ENCODE assay signal across 26 cellular contexts in the genomic region with DNA sequence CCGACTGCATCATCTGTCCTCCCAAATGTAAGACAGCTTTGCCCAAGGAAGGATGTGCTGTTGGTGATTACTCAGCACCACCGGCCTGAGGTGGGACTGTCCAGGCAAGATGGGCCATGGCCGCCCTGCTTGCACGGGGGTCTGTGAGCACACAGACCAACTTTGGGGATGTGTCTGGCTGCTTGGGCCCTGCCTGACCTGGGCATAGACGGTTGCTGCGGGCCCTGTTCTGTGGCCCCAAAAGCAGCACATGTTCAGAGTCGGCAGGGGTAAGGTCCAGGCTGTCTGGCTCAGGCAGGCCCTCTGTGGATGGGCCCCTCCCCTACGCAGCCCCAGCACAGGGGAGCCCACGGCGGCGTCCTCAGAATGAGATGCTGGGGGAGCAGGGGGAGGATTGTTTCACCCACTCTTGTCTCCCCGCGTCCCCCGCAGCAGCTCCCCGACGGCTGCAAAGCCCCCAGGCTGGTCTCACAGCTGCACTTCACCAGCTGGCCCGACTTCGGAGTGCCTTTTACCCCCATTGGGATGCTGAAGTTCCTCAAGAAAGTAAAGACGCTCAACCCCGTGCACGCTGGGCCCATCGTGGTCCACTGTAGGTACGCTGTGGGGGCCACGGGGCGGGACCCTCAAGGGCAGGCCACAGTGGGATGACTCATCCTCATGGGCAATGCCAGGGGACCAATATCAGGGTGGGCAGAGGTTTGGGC. TPM values are rescaled to one million over a fixed set of nuclear protein-coding genes. Genes with fewer than 3 reads are reported as not detected.
DNase-seq lines count a peak whose midpoint lies in the region; ATAC-seq and TF ChIP-seq lines count a peak whose summit lies in the region.
"Had no signal": no experiment of that assay in that cellular context is flagged by ENCODE, and none has a peak within 500 bp of the region (broad histone marks: within the 10 kb centered on the region; RNA-seq: fewer than 3 reads in every experiment).

No MANE protein-coding gene starts in this region.

- no peaks in the 10 kb centered on the region for H3K27me3 Mint-ChIP-seq in CD8-positive, alpha-beta memory T cell
- H3K27me3 Mint-ChIP-seq in endothelial cell (ENCODE audit: unreplicated experiment) = peaks cover 17% of the 10 kb centered on the region
- H3K27me3 Mint-ChIP-seq: activated CD4-positive, alpha-beta T cell treated with anti-CD3 and anti-CD28 coated beads, Interleukin-2, amount 10 ng/mL, durations not matched to agents 7 days and 5 days; activated naive CD4-positive, alpha-beta T cell treated with anti-CD3 and anti-CD28 coated beads, Interleukin-2, amount 50 U/mL, for 24 hours; IgD-negative memory B cell; naive B cell had no signal

- no peak for TF ChIP-seq RAD21 in SK-N-SH (IDR thresholded peaks at IDR 0.05; ENCODE audit: low read length)

- no peaks in the 10 kb centered on the region for H3K9me3 Mint-ChIP-seq in CD8-positive, alpha-beta memory T cell
- H3K9me3 Mint-ChIP-seq in endothelial cell (ENCODE audit: unreplicated experiment) = no peaks in the 10 kb centered on the region
- H3K9me3 Mint-ChIP-seq: activated naive CD4-positive, alpha-beta T cell treated with anti-CD3 and anti-CD28 coated beads, Interleukin-2, amount 50 U/mL, for 24 hours; activated T-helper 1 cell treated with anti-CD3 and anti-CD28 coated beads, Interleukin-12 subunit alpha, Interleukin-12 subunit beta, Interleukin-2, Interleukin-4 antibody, amounts not matched to agents 30 ng/mL and 10 ng/mL and 1 ng/mL, durations not matched to agents 14 hours and 24 hours and 36 hours; IgD-negative memory B cell; mesothelial cell of epicardium; naive B cell; stimulated activated effector memory CD8-positive, alpha-beta T cell treated with anti-CD3 and anti-CD28 coated beads, Interleukin-12 subunit alpha, Interleukin-12 subunit beta, amount 100 ng/mL, for 72 hours had no signal

- peak overlapping the region in 1 of 7 donors; percentile 9 for H3K4me3 Mint-ChIP-seq in CD8-positive, alpha-beta memory T cell
- H3K4me3 Mint-ChIP-seq in endothelial cell (ENCODE audit: unreplicated experiment) = peak overlapping the region; percentile 52
- H3K4me3 Mint-ChIP-seq: activated CD4-positive, alpha-beta T cell treated with anti-CD3 and anti-CD28 coated beads, Interleukin-2, amount 10 ng/mL, durations not matched to agents 7 days and 5 days; activated naive CD4-positive, alpha-beta T cell treated with anti-CD3 and anti-CD28 coated beads, Interleukin-2, amount 50 U/mL, for 24 hours; activated T-helper 1 cell treated with anti-CD3 and anti-CD28 coated beads, Interleukin-12 subunit alpha, Interleukin-12 subunit beta, Interleukin-2, Interleukin-4 antibody, amounts not matched to agents 30 ng/mL and 10 ng/mL and 1 ng/mL, durations not matched to agents 14 hours and 24 hours and 36 hours; mesothelial cell of epicardium; stimulated activated effector memory CD8-positive, alpha-beta T cell treated with anti-CD3 and anti-CD28 coated beads, Interleukin-12 subunit alpha, Interleukin-12 subunit beta, amount 100 ng/mL, for 72 hours; WTC11 had no signal

- peaks cover 23 to 75% (median 29%) of the 10 kb centered on the region in 3 donors for H3K36me3 Mint-ChIP-seq in CD8-positive, alpha-beta memory T cell
- H3K36me3 Mint-ChIP-seq in endothelial cell (ENCODE audit: low read depth, unreplicated experiment) = peaks cover 72% of the 10 kb centered on the region
- H3K36me3 Mint-ChIP-seq: IgD-negative memory B cell, mesothelial cell of epicardium, WTC11 had no signal

- H3K27ac Mint-ChIP-seq in CD8-positive, alpha-beta memory T cell = peak overlapping the region in 5 of 8 donors; percentile 9 to 92 (median 57)
- H3K27ac Mint-ChIP-seq in endothelial cell (ENCODE audit: unreplicated experiment) = no peak overlapping the region
- H3K27ac Mint-ChIP-seq: activated CD4-positive, alpha-beta T cell treated with anti-CD3 and anti-CD28 coated beads, Interleukin-2, amount 10 ng/mL, durations not matched to agents 7 days and 5 days; activated naive CD4-positive, alpha-beta T cell treated with anti-CD3 and anti-CD28 coated beads, Interleukin-2, amount 50 U/mL, for 24 hours; activated T-helper 1 cell treated with anti-CD3 and anti-CD28 coated beads, Interleukin-12 subunit alpha, Interleukin-12 subunit beta, Interleukin-2, Interleukin-4 antibody, amounts not matched to agents 30 ng/mL and 10 ng/mL and 1 ng/mL, durations not matched to agents 14 hours and 24 hours and 36 hours; mesothelial cell of epicardium; stimulated activated effector memory CD8-positive, alpha-beta T cell treated with anti-CD3 and anti-CD28 coated beads, Interleukin-12 subunit alpha, Interleukin-12 subunit beta, amount 100 ng/mL, for 72 hours had no signal

- TF ChIP-seq EP300 in SK-N-SH (IDR thresholded peaks at IDR 0.05; ENCODE audit: borderline replicate concordance in 1 of 2, low read depth in 1 of 2, low read length in 1 of 2) = no peak

- POLR2A ChIA-PET in CD8-positive, alpha-beta memory T cell (lab: Charles Lee) = no interaction called here
- POLR2A ChIA-PET in OCI-LY7 (lab: Charles Lee) = no interaction called here
- POLR2A ChIA-PET in SK-N-SH (lab: Yijun Ruan, JAX) = no interaction called here

- H3K4me2 ChIP-seq in BLaER1 (peak overlapping the region; percentile 64), OCI-LY7 (ENCODE audit: low read length) (no peak overlapping the region), SK-N-SH (no peak overlapping the region)

- H3K9me3 ChIP-seq in BLaER1 (no peaks in the 10 kb centered on the region), OCI-LY7 (ENCODE audit: low read length) (no peaks in the 10 kb centered on the region), SK-N-SH (no peaks in the 10 kb centered on the region)
- H3K9me3 ChIP-seq in CD8-positive, alpha-beta memory T cell (ENCODE audit: low read length) = no peaks in the 10 kb centered on the region
- H3K9me3 ChIP-seq: ascending aorta, upper lobe of left lung had no signal

- no TSS peak for BruUV-seq in OCI-LY7 (replicated peaks; lab: Mats Ljungman, UMichigan)

- peak overlapping the region; percentile 46; the same call in 1 of the 2 replicates for H3K9ac ChIP-seq in BLaER1
- no peak overlapping the region for H3K9ac ChIP-seq in SK-N-SH

- peaks cover 4% of the 10 kb centered on the region for H3F3A ChIP-seq in SK-N-SH (replicated peaks; ENCODE audit: insufficient read depth)

- H3K4me3 ChIP-seq in BLaER1 = no peak overlapping the region
- H3K4me3 ChIP-seq in CD8-positive, alpha-beta memory T cell (ENCODE audit: low read length) = no peak overlapping the region
- no peak overlapping the region for H3K4me3 ChIP-seq in OCI-LY7 (ENCODE audit: low read depth, low read length, poor library complexity, severe bottlenecking)
- H3K4me3 ChIP-seq in SK-N-SH (ENCODE audit: low read depth in 2 of 2, low read length in 1 of 2) = no peak overlapping the region
- H3K4me3 ChIP-seq: ascending aorta, upper lobe of left lung had no signal

- peaks cover 39% of the 10 kb centered on the region for H4K20me1 ChIP-seq in BLaER1
- peaks cover 20% of the 10 kb centered on the region for H4K20me1 ChIP-seq in OCI-LY7 (ENCODE audit: insufficient read depth, low read length)
- no peaks in the 10 kb centered on the region for H4K20me1 ChIP-seq in SK-N-SH (ENCODE audit: insufficient read depth)

- H3K4me1 Mint-ChIP-seq in CD8-positive, alpha-beta memory T cell = peaks cover 53 to 57% (median 56%) of the 10 kb centered on the region in 3 donors
- peaks cover 48% of the 10 kb centered on the region for H3K4me1 Mint-ChIP-seq in endothelial cell (ENCODE audit: unreplicated experiment)

- H3K36me3 ChIP-seq in BLaER1 = peaks cover 75% of the 10 kb centered on the region
- peaks cover 54% of the 10 kb centered on the region for H3K36me3 ChIP-seq in CD8-positive, alpha-beta memory T cell (ENCODE audit: insufficient read depth, low read length)
- H3K36me3 ChIP-seq in OCI-LY7 (ENCODE audit: insufficient read depth, low read length) = peaks cover 18% of the 10 kb centered on the region
- peaks cover 0 to 32% of the 10 kb centered on the region in 2 experiments for H3K36me3 ChIP-seq in SK-N-SH (replicated peaks in 1 of 2; ENCODE audit: control insufficient read depth in 1 of 2, insufficient read depth in 2 of 2, low read length in 1 of 2)

- 95% methylated on average over 10 of the region's 25 CpGs for WGBS in SK-N-SH (ENCODE audit: low lambda C conversion rate)

- no peak for DNase-seq in CD8-positive, alpha-beta memory T cell
- DNase-seq in endothelial cell (ENCODE audit: low spot score) = no peak
- DNase-seq in omental fat pad (ENCODE audit: low spot score) = peak; percentile 14
- no peak for DNase-seq in DMS53 treated with DMSO at 0.1 percent for 48 hours (lab: John Stamatoyannopoulos, UW; ENCODE audit: unreplicated experiment)
- DNase-seq in OCI-LY7 (ENCODE audit: low spot score) = no peak
- DNase-seq in SK-N-SH = no peak
- DNase-seq: activated CD4-positive, alpha-beta T cell treated with anti-CD3 and anti-CD28 coated beads, Interleukin-2, amount 10 ng/mL, durations not matched to agents 7 days and 5 days; C1 segment of cervical spinal cord; DMS79; effector CD4-positive, alpha-beta T cell; GDM1; GOT3; naive B cell; NCI-H1092; NCI-H1694; occipital lobe had no signal

- H3K79me2 ChIP-seq in OCI-LY7 (ENCODE audit: insufficient read depth, low read depth, low read length) = no peaks in the 10 kb centered on the region
- H3K79me2 ChIP-seq in SK-N-SH (ENCODE audit: insufficient read depth) = no peaks in the 10 kb centered on the region

- TF ChIP-seq CTCF in endothelial cell (IDR thresholded peaks at IDR 0.05; ENCODE audit: unreplicated experiment) = no peak
- TF ChIP-seq CTCF in omental fat pad (IDR thresholded peaks at IDR 0.05) = no peak
- TF ChIP-seq CTCF in OCI-LY7 (conservative IDR thresholded peaks at IDR 0.05; ENCODE audit: low read length) = no peak
- TF ChIP-seq CTCF in SK-N-SH (IDR thresholded peaks at IDR 0.05) = no peak

- H3K9me2 ChIP-seq in OCI-LY7 (ENCODE audit: insufficient read depth, low read length) (no peaks in the 10 kb centered on the region), SK-N-SH (no peaks in the 10 kb centered on the region)

- CTCF ChIA-PET in CD8-positive, alpha-beta memory T cell (lab: Charles Lee) = interaction anchor here (5.7 to 11.1 kb wide), 2 partner anchors 21 to 30 kb away, joined by 53 to 242 read pairs; no protein-coding TSS in a partner anchor
- CTCF ChIA-PET in OCI-LY7 (lab: Charles Lee; ENCODE audit: unreplicated experiment) = no interaction called here
- CTCF ChIA-PET in SK-N-SH (lab: Yijun Ruan, JAX) = interaction anchor here (0.6 to 4.0 kb wide), 8 partner anchors 9 to 352 kb away, joined by 3 to 64 read pairs (median 14); a partner anchor contains a TSS

- intact Hi-C loops in OCI-LY7 (cut with micrococcal nuclease; ENCODE audit: unreplicated experiment) = loop anchor here (2.0 kb wide), 1 partner anchor 57 kb away; no protein-coding TSS in a partner anchor

- H3K27me3 ChIP-seq in BLaER1 (no peaks in the 10 kb centered on the region), SK-N-SH (ENCODE audit: insufficient read depth) (no peaks in the 10 kb centered on the region)
- H3K27me3 ChIP-seq in CD8-positive, alpha-beta memory T cell (ENCODE audit: insufficient read depth, low read length, poor library complexity, severe bottlenecking) = no peaks in the 10 kb centered on the region
- H3K27me3 ChIP-seq: ascending aorta, upper lobe of left lung had no signal

- H3K27ac ChIP-seq in BLaER1 (peak overlapping the region; percentile 71), OCI-LY7 (ENCODE audit: low read depth, low read length, poor library complexity, severe bottlenecking) (no peak overlapping the region), SK-N-SH (ENCODE audit: low read depth in 2 of 2, low read length in 1 of 2) (no peak overlapping the region)
- H3K27ac ChIP-seq in CD8-positive, alpha-beta memory T cell (ENCODE audit: low read depth, low read length) = no peak overlapping the region
- H3K27ac ChIP-seq: ascending aorta, upper lobe of left lung had no signal

- H2AFZ ChIP-seq in OCI-LY7 (ENCODE audit: low read length) = no peak overlapping the region
- no peak overlapping the region for H2AFZ ChIP-seq in SK-N-SH (ENCODE audit: low read depth)

- no peak for ATAC-seq in omental fat pad (ENCODE audit: low FRiP score)
- ATAC-seq in HG02885 (IDR thresholded peaks at IDR 0.05; ENCODE audit: poor library complexity, unreplicated experiment) = no peak
- ATAC-seq: stimulated activated effector memory CD8-positive, alpha-beta T cell treated with anti-CD3 and anti-CD28 coated beads, Interleukin-12 subunit alpha, Interleukin-12 subunit beta, amount 100 ng/mL, for 72 hours; WTC11 had no signal

- H3K4me1 ChIP-seq in BLaER1 = peaks cover 93% of the 10 kb centered on the region
- H3K4me1 ChIP-seq in CD8-positive, alpha-beta memory T cell (ENCODE audit: insufficient read depth, low read length) = peaks cover 41% of the 10 kb centered on the region
- H3K4me1 ChIP-seq in OCI-LY7 (ENCODE audit: insufficient read depth, low read length, poor library complexity, severe bottlenecking) = peaks cover 42% of the 10 kb centered on the region
- no peaks in the 10 kb centered on the region; a peak in 1 of 4 replicates for H3K4me1 ChIP-seq in SK-N-SH (ENCODE audit: control insufficient read depth in 1 of 2, insufficient read depth in 2 of 2, low read depth in 1 of 2, low read length in 1 of 2)

RNA-seq across cellular contexts. Expression of a gene that starts 58.4 kb away (rescaled TPM):
- total RNA-seq in CD8-positive, alpha-beta memory T cell = 100 to 1,000 TPM; 113 to 136 TPM
- 0.70 TPM for polyA plus RNA-seq in CD8-positive, alpha-beta memory T cell
- total RNA-seq in endothelial cell (ENCODE audit: unreplicated experiment) (19.7 TPM), omental fat pad (1 to 10 TPM in 3 of 4 donors, under 1 TPM in 1; 0.63 to 9.6 (median 1.6) TPM), OCI-LY7 (2022) (192 and 217 TPM in 2 replicates)
- 139 and 165 TPM in 2 replicates for total RNA-seq in OCI-LY7 (2014; rRNA removed; shearing (Covaris generic))
- 5.7 and 7.5 TPM in 2 replicates for polyA plus RNA-seq in SK-N-SH (2012; rRNA removed)
- polyA plus RNA-seq in SK-N-SH (2012; cell fraction: cytosol; rRNA removed) = 5.5 and 6.3 TPM in 2 replicates
- polyA plus RNA-seq in SK-N-SH (2012; cell fraction: nucleus; rRNA removed) = 8.2 and 9.4 TPM in 2 replicates
